Comparison of ENCODE assay signal across 8 cellular contexts in the genomic region with DNA sequence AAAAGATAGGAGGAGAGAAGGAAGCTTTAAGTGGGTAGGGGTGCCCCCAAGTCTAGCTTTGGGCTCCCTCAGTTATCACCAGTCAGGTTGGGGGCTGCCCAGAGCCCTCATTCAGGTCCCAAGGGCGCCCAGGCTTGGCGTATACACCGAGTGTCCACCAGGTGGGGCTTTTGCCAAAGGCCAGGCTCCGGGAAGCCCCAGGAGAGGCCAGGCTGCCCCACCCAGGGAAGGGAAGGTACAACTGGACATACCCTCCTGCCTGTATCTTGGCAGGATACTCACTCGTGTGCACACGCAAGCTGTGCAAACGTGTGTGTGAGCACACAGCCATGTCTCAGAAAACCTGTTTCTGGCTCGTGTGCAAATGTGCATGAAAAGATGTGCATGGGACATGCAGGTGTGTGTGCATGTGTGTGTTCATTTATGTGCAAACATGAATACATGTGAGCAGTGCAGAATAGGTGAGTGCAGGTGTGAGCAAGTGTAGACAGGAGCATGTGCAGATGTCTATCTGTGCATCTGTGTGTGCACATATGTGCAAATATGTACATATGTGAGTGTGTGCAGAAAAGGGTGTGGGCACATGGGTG. TPM values are rescaled to one million over a fixed set of nuclear protein-coding genes. Genes with fewer than 3 reads are reported as not detected.
DNase-seq lines count a peak whose midpoint lies in the region; ATAC-seq and TF ChIP-seq lines count a peak whose summit lies in the region.

No MANE protein-coding gene starts in this region.

- no peak overlapping the region for H3K4me3 Mint-ChIP-seq in progenitor cell of endocrine pancreas (ENCODE audit: low read depth)

- TF ChIP-seq CTCF in GM13976 (IDR thresholded peaks at IDR 0.05; ENCODE audit: borderline replicate concordance, control extremely low read depth, extremely low read depth, insufficient read depth, missing control alignments), result peak; percentile 61
- TF ChIP-seq CTCF in foreskin fibroblast (IDR thresholded peaks at IDR 0.05; ENCODE audit: low read depth, low read length), result peak; percentile 68
- peak; percentile 92 for TF ChIP-seq CTCF in progenitor cell of endocrine pancreas (IDR thresholded peaks at IDR 0.05; ENCODE audit: unreplicated experiment)

- peaks cover 4% of the 10 kb centered on the region for H3K9me3 Mint-ChIP-seq in progenitor cell of endocrine pancreas (ENCODE audit: low read depth)

- H3K27me3 Mint-ChIP-seq in progenitor cell of endocrine pancreas, result peaks cover 54% of the 10 kb centered on the region

- no peaks in the 10 kb centered on the region for H3K36me3 Mint-ChIP-seq in progenitor cell of endocrine pancreas (ENCODE audit: insufficient read depth)

- DNase-seq in AG08395 (ENCODE audit: low spot score) (peak; percentile 62), GM13976 (ENCODE audit: low spot score) (peak; percentile 82), NCI-H774 (lab: John Stamatoyannopoulos, UW) (peak; percentile 11), activated T-cell treated with anti-CD3 and anti-CD28 coated beads for 48 hours (ENCODE audit: low read depth) (peak; percentile 39), foreskin fibroblast (peak; percentile 8 to 41), progenitor cell of endocrine pancreas (ENCODE audit: low spot score, unreplicated experiment) (peak; percentile 69)

- H3K4me3 ChIP-seq in foreskin fibroblast (ENCODE audit: low read depth in 1 of 2, low read length in 2 of 2), result no peak overlapping the region

- peaks cover 3% of the 10 kb centered on the region for H3K4me1 Mint-ChIP-seq in progenitor cell of endocrine pancreas (ENCODE audit: low read depth)

- in situ Hi-C loops in GM13976 (cut with MboI; ENCODE audit: low sequenced_read_pairs, unreplicated experiment), result no loop called here

- ATAC-seq in GM21367 (IDR thresholded peaks at IDR 0.05; ENCODE audit: unreplicated experiment) (no peak), HG03354 (IDR thresholded peaks at IDR 0.05; ENCODE audit: poor library complexity, severe bottlenecking, unreplicated experiment) (no peak)

- no peak overlapping the region for H3K27ac Mint-ChIP-seq in progenitor cell of endocrine pancreas

RNA-seq across cellular contexts. Expression of a gene that starts 9.7 kb away (rescaled TPM):
- total RNA-seq in progenitor cell of endocrine pancreas, result 49.6 and 58.1 TPM in 2 replicates

Comparison
In these comparisons a context has a peak if more than half of its experiments do, and no peak if none do; other contexts are left out.
1. DNase-seq: peak in every context shown above with its lines; median percentile 82 in GM13976; 69 in progenitor cell of endocrine pancreas; 62 in AG08395; 39 in activated T-cell treated with anti-CD3 and anti-CD28 coated beads for 48 hours; 24 in foreskin fibroblast; 11 in NCI-H774.